1 cellular context compared by ENCODE assay signal in genomic region chr21:17478156-17478555, GRCh38. TPM values are rescaled to one million over a fixed set of nuclear protein-coding genes. Genes with fewer than 3 reads are reported as not detected.
"Had no signal": no experiment of that assay in that cellular context is flagged by ENCODE, and none has a peak within 500 bp of the region (broad histone marks: within the 10 kb centered on the region; RNA-seq: fewer than 3 reads in every experiment).

No MANE protein-coding gene starts in this region.

RNA-seq across cellular contexts. Expression of gene CXADR, which starts 34.7 kb away (rescaled TPM):
- total RNA-seq: natural killer cell treated with Interleukin-12 subunit alpha and Interleukin-12 subunit beta and Interleukin-15 and Interleukin-18, amount 100 ng/mL, for 72 hours had no signal
